In genomic region chr6:97059473-97059872, GRCh38 we compare ENCODE assay signal across 8 cellular contexts.
DNase-seq lines count a peak whose midpoint lies in the region; ATAC-seq, FAIRE-seq and TF ChIP-seq lines count a peak whose summit lies in the region.

No MANE protein-coding gene starts in this region.

- H3K9me3 Mint-ChIP-seq in neural progenitor cell = no peaks in the 10 kb centered on the region

- H3K4me1 Mint-ChIP-seq in neural progenitor cell = no peaks in the 10 kb centered on the region

- FAIRE-seq in endometrium (lab: Jason Lieb, UNC) = peak; percentile 92

- H3K27me3 Mint-ChIP-seq in neural progenitor cell (ENCODE audit: insufficient read depth, low read depth) = no peaks in the 10 kb centered on the region

- no peak overlapping the region for H2AFZ ChIP-seq in neural progenitor cell (replicated peaks)

- ATAC-seq in GM21367 (IDR thresholded peaks at IDR 0.05; ENCODE audit: unreplicated experiment) (peak; percentile 91), HG03460 (IDR thresholded peaks at IDR 0.05; ENCODE audit: unreplicated experiment) (peak; percentile 89)

- H3K4me1 ChIP-seq in neural progenitor cell = no peaks in the 10 kb centered on the region

- DNase-seq in NCI-H2171 treated with DMSO at 0.1 percent for 48 hours (lab: John Stamatoyannopoulos, UW) = peak; percentile 78
- no peak for DNase-seq in NCI-H2171 (lab: John Stamatoyannopoulos, UW)
- peak; percentile 82 for DNase-seq in OCI-M1 (lab: John Stamatoyannopoulos, UW)
- DNase-seq in neural progenitor cell (ENCODE audit: low spot score) = peak; percentile 30
- no peak for DNase-seq in activated effector memory CD4-positive, alpha-beta T cell treated with Interleukin-2 at 50 U/mL for 16 hours

- H3K79me2 ChIP-seq in neural progenitor cell (ENCODE audit: low read depth) = no peaks in the 10 kb centered on the region

- no peaks in the 10 kb centered on the region for H4K20me1 ChIP-seq in neural progenitor cell (ENCODE audit: low read depth)

- H3F3A ChIP-seq in neural progenitor cell (ENCODE audit: low read depth) = no peaks in the 10 kb centered on the region

- peak; percentile 75 for TF ChIP-seq CTCF in neural progenitor cell (IDR thresholded peaks at IDR 0.05)

- no peaks in the 10 kb centered on the region for H3K36me3 Mint-ChIP-seq in neural progenitor cell

- H3K4me3 Mint-ChIP-seq in neural progenitor cell = no peak overlapping the region

- H3K9ac ChIP-seq in neural progenitor cell = no peak overlapping the region

- H3K36me3 ChIP-seq in neural progenitor cell = no peaks in the 10 kb centered on the region

- H3K27me3 ChIP-seq in neural progenitor cell = no peaks in the 10 kb centered on the region

- H3K4me3 ChIP-seq in neural progenitor cell = no peak overlapping the region

- no peak overlapping the region for H3K27ac Mint-ChIP-seq in neural progenitor cell

- H3K9me3 ChIP-seq in neural progenitor cell (ENCODE audit: low read depth) = no peaks in the 10 kb centered on the region

- H3K4me2 ChIP-seq in neural progenitor cell = no peak overlapping the region

- H3K27ac ChIP-seq in neural progenitor cell = no peak overlapping the region

Comparison
In these comparisons a context has a peak if more than half of its experiments do, and no peak if none do; other contexts are left out.
1. DNase-seq: peak in NCI-H2171 treated with DMSO at 0.1 percent for 48 hours (single experiment), OCI-M1 (single experiment) and neural progenitor cell (single experiment); none in NCI-H2171 (single experiment) and activated effector memory CD4-positive, alpha-beta T cell treated with Interleukin-2 at 50 U/mL for 16 hours (single experiment).